In the genomic region with DNA sequence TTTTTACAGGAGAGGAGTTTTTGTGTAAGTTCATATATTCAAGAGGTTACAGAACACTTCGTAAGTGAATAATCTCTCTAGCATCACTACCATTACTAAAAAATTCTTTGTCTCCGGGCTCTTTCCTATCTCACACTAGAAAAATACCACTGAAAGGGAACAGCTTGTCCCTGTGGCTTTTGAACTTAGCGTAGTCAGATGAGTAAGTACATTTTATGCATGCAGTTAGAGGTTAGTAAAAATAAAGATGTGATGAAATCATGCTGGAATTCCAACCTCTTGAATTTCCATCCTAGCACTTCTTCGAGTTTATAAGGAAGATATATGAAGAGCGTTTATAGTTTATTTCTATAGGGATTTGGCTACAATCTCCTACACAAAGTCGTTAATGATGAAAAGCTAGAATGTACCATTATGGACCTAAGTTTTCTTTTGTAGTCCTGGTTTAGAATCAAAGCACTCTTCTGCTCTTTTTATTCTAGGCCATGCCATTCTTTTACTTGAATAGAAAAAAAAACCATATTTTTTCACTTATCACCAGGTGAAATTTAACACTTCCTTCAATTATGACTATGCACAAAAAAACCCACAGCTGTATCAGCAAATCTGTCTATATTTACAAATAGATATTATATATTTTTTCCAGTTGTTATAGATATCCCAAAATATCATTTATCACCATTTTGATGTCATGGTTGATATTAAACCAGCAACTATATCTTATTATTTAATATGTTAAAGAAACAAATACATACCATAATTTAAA, we compare ENCODE assay signal across 13 cellular contexts.
DNase-seq lines count a peak whose midpoint lies in the region; ATAC-seq, FAIRE-seq and TF ChIP-seq lines count a peak whose summit lies in the region.
"Had no signal": no experiment of that assay in that cellular context is flagged by ENCODE, and none has a peak within 500 bp of the region (broad histone marks: within the 10 kb centered on the region; RNA-seq: fewer than 3 reads in every experiment).

No MANE protein-coding gene starts in this region.

- TF ChIP-seq CTCF in mammary epithelial cell (conservative IDR thresholded peaks at IDR 0.05 in 1 of 2, IDR thresholded peaks at IDR 0.05 in 1 of 2; ENCODE audit: extremely low read depth in 1 of 2, insufficient read depth in 1 of 2, low read depth in 1 of 2, low read length in 2 of 2) (no peak), kidney (IDR thresholded peaks at IDR 0.05; ENCODE audit: borderline replicate concordance, extremely low read depth, insufficient read depth) (no peak)

- H3K4me3 ChIP-seq in ACC112 (ENCODE audit: low read depth, low read length) (no peak overlapping the region; the same call in 1 of the 2 replicates), mammary epithelial cell (replicated peaks in 1 of 3; ENCODE audit: insufficient read depth in 1 of 3, low read depth in 2 of 3, low read length in 3 of 3) (no peak overlapping the region), kidney (ENCODE audit: low read length in 2 of 2) (no peak overlapping the region)
- H3K4me3 ChIP-seq: left lung, vagina had no signal

- H3K36me3 ChIP-seq in ACC112 (ENCODE audit: insufficient read depth, low read length) (no peaks in the 10 kb centered on the region), mammary epithelial cell (ENCODE audit: insufficient read depth, low read length) (no peaks in the 10 kb centered on the region), kidney (ENCODE audit: control insufficient read depth in 1 of 2, insufficient read depth in 2 of 2, low read length in 2 of 2) (no peaks in the 10 kb centered on the region)
- H3K36me3 ChIP-seq: left lung, vagina had no signal

- H2AFZ ChIP-seq in ACC112 (ENCODE audit: low read length, unreplicated experiment) (peak overlapping the region; percentile 83), mammary epithelial cell (ENCODE audit: low read depth, low read length) (no peak overlapping the region)

- FAIRE-seq in kidney (lab: Jason Lieb, UNC): peak; percentile 55

- DNase-seq in HT1080 (ENCODE audit: low read depth): peak; percentile 69
- peak; percentile 44 for DNase-seq in mammary epithelial cell
- no peak for DNase-seq in kidney
- no peak for DNase-seq in NCI-H2196 treated with DMSO at 0.1 percent for 48 hours (lab: John Stamatoyannopoulos, UW; ENCODE audit: unreplicated experiment)
- DNase-seq in activated CD4-positive, alpha-beta T cell treated with anti-CD3 and anti-CD28 coated beads, Interleukin-2, amount 50 U/mL, for 4 hours: no peak
- no peak for DNase-seq in NCI-H2029 treated with DMSO at 0.1 percent for 48 hours (lab: John Stamatoyannopoulos, UW)
- DNase-seq: activated CD4-positive, alpha-beta T cell treated with anti-CD3 and anti-CD28 coated beads, Interleukin-2, amount 50 U/mL, for 48 hours; central memory CD4-positive, alpha-beta T cell; left lung; T-helper 2 cell had no signal

- WGBS in mammary epithelial cell (ENCODE audit: low coverage, missing lambda C conversion rate): 54% methylated on average over 6 of the region's 6 CpGs

- no peak overlapping the region for H3K9ac ChIP-seq in mammary epithelial cell (ENCODE audit: insufficient read depth, low read length)
- H3K9ac ChIP-seq in kidney (ENCODE audit: low read length in 2 of 2): no peak overlapping the region

- no TSS peak for BruUV-seq in mammary epithelial cell (replicated peaks; lab: Mats Ljungman, UMichigan)

- ATAC-seq in HG03139 (IDR thresholded peaks at IDR 0.05; ENCODE audit: unreplicated experiment): no peak
- ATAC-seq: left lung had no signal

- H3K4me1 ChIP-seq in ACC112 (ENCODE audit: control insufficient read depth, insufficient read depth, low read length, unreplicated experiment) (peaks cover 27% of the 10 kb centered on the region), mammary epithelial cell (ENCODE audit: insufficient read depth, low read length) (peaks cover 3% of the 10 kb centered on the region), kidney (ENCODE audit: control insufficient read depth in 1 of 2, insufficient read depth in 1 of 2, low read depth in 1 of 2, low read length in 2 of 2) (no peaks in the 10 kb centered on the region)
- H3K4me1 ChIP-seq: left lung, vagina had no signal

- H3K27ac ChIP-seq in ACC112 (ENCODE audit: low read depth, low read length): peak overlapping the region; percentile 99
- no peak overlapping the region for H3K27ac ChIP-seq in mammary epithelial cell (ENCODE audit: insufficient read depth, low read depth, low read length)
- no peak overlapping the region for H3K27ac ChIP-seq in kidney (ENCODE audit: low read depth in 2 of 2, low read length in 2 of 2)
- H3K27ac ChIP-seq: left lung, vagina had no signal

- dilution Hi-C loops in mammary epithelial cell (cut with HindIII; ENCODE audit: low sequenced_read_pairs): no loop called here

- in situ Hi-C loops in mammary epithelial cell (cut with MboI; ENCODE audit: low sequenced_read_pairs in 2 of 2): no loop called here

- H3K4me2 ChIP-seq in mammary epithelial cell (ENCODE audit: insufficient read depth, low read depth, low read length): no peak overlapping the region

- H4K20me1 ChIP-seq in mammary epithelial cell (ENCODE audit: insufficient read depth, low read length): no peaks in the 10 kb centered on the region

- intact Hi-C loops in mammary epithelial cell (cut with micrococcal nuclease): no loop called here
- intact Hi-C loops in kidney (cut with DNase I): no loop called here

- H3K79me2 ChIP-seq in ACC112 (ENCODE audit: control insufficient read depth, insufficient read depth, low read length, unreplicated experiment) (no peaks in the 10 kb centered on the region), mammary epithelial cell (ENCODE audit: insufficient read depth, low read length) (no peaks in the 10 kb centered on the region)

- CTCF ChIA-PET in mammary epithelial cell (lab: Charles Lee; ENCODE audit: low non-redundant PET): no interaction called here

- H3K9me3 ChIP-seq in mammary epithelial cell (replicated peaks; ENCODE audit: insufficient read depth, low read length) (no peaks in the 10 kb centered on the region), kidney (ENCODE audit: control insufficient read depth in 1 of 2, low read length in 2 of 2) (no peaks in the 10 kb centered on the region)
- H3K9me3 ChIP-seq: left lung, vagina had no signal

- H3K27me3 ChIP-seq in ACC112 (ENCODE audit: insufficient read depth, low read length) (no peaks in the 10 kb centered on the region), mammary epithelial cell (ENCODE audit: insufficient read depth, low read length) (no peaks in the 10 kb centered on the region)
- H3K27me3 ChIP-seq: left lung, vagina had no signal

Comparison
In these comparisons a context has a peak if more than half of its experiments do, and no peak if none do; other contexts are left out.
1. DNase-seq: peak in HT1080 (single experiment) and mammary epithelial cell (single experiment); none in kidney (single experiment), NCI-H2196 treated with DMSO at 0.1 percent for 48 hours (single experiment), activated CD4-positive, alpha-beta T cell treated with anti-CD3 and anti-CD28 coated beads, Interleukin-2, amount 50 U/mL, for 4 hours (0 of 2) and NCI-H2029 treated with DMSO at 0.1 percent for 48 hours (single experiment).